Comparison of ENCODE assay signal across 8 cellular contexts in genomic region chr17:48055531-48056245, GRCh38. TPM values are rescaled to one million over a fixed set of nuclear protein-coding genes. Genes with fewer than 3 reads are reported as not detected.
DNase-seq lines count a peak whose midpoint lies in the region; ATAC-seq and TF ChIP-seq lines count a peak whose summit lies in the region.

No MANE protein-coding gene starts in this region.

- CTCF ChIA-PET in Caco-2 (lab: Charles Lee): interaction anchor here (1.5 to 2.6 kb wide), 3 partner anchors 13 to 52 kb away, joined by 5 to 31 read pairs (median 10); partner anchors contain the start of gene SNX11

- H3K27me3 ChIP-seq in Caco-2 (replicated peaks; ENCODE audit: control insufficient read depth, insufficient read depth, low read length): no peaks in the 10 kb centered on the region
- no peaks in the 10 kb centered on the region for H3K27me3 ChIP-seq in esophagus muscularis mucosa

- TF ChIP-seq EP300 in esophagus muscularis mucosa (IDR thresholded peaks at IDR 0.05): no peak

- H3K27ac ChIP-seq in esophagus muscularis mucosa (replicated peaks in 1 of 4): peak overlapping the region; percentile 63 to 98 (median 98)

- H3K9me3 Mint-ChIP-seq in Caco-2 (ENCODE audit: unreplicated experiment): no peaks in the 10 kb centered on the region

- WGBS in esophagus muscularis mucosa: 70% methylated on average over 5 of the region's 5 CpGs

- H3K4me3 ChIP-seq in Caco-2 (ENCODE audit: low read depth, low read length): no peak overlapping the region
- H3K4me3 ChIP-seq in esophagus muscularis mucosa: peak overlapping the region in 2 of 4 donors; percentile 71 to 84

- no TSS peak for BruUV-seq in Caco-2 (replicated peaks; lab: Mats Ljungman, UMichigan)

- H3K27me3 Mint-ChIP-seq in Caco-2 (ENCODE audit: insufficient read depth, unreplicated experiment): no peaks in the 10 kb centered on the region

- H3K9me3 ChIP-seq in Caco-2 (no peaks in the 10 kb centered on the region), esophagus muscularis mucosa (no peaks in the 10 kb centered on the region)

- peaks cover 43% of the 10 kb centered on the region for H3K4me1 Mint-ChIP-seq in Caco-2 (ENCODE audit: low read depth, unreplicated experiment)

- POLR2A ChIA-PET in Caco-2 (lab: Charles Lee): interaction anchor here (0.5 to 4.2 kb wide), 8 partner anchors 7 to 115 kb away, joined by 3 to 27 read pairs (median 4); partner anchors contain the start of genes NFE2L1 and PNPO

- H3K27ac Mint-ChIP-seq in Caco-2 (ENCODE audit: unreplicated experiment): peak overlapping the region; percentile 97

- intact Hi-C loops in Caco-2 (cut with micrococcal nuclease; ENCODE audit: unreplicated experiment): no loop called here
- intact Hi-C loops in esophagus muscularis mucosa (cut with DNase I): no loop called here

- peaks cover 87% of the 10 kb centered on the region for H3K36me3 Mint-ChIP-seq in Caco-2 (ENCODE audit: insufficient read depth, unreplicated experiment)

- DNase-seq in Caco-2 (peak; percentile 82 to 93), SK-MEL-5 (ENCODE audit: low read depth, low spot score) (peak; percentile 48), esophagus muscularis mucosa (ENCODE audit: extremely low spot score) (no peak), dermis blood vessel endothelial cell (no peak)
- DNase-seq in stimulated activated CD4-positive, alpha-beta T cell treated with anti-CD3 and anti-CD28 coated beads, Interleukin-12 subunit alpha, Interleukin-12 subunit beta, amount 100 ng/mL, for 48 hours (ENCODE audit: low read depth in 2 of 3, low spot score in 1 of 3): peak; percentile 39 to 46 (median 46)

- peaks cover 39% of the 10 kb centered on the region for H3K36me3 ChIP-seq in Caco-2 (ENCODE audit: control insufficient read depth, insufficient read depth, low read length)
- H3K36me3 ChIP-seq in esophagus muscularis mucosa: peaks cover 48 to 81% (median 63%) of the 10 kb centered on the region in 4 donors

- TF ChIP-seq POLR2A in esophagus muscularis mucosa (IDR thresholded peaks at IDR 0.05; ENCODE audit: low read depth): no peak

- in situ Hi-C loops in SK-MEL-5 (cut with HindIII; ENCODE audit: low pct_unique_long_range_greater_than_20kb, low sequenced_read_pairs): no loop called here

- peak; percentile 55 for ATAC-seq in GM21619 (IDR thresholded peaks at IDR 0.05; ENCODE audit: unreplicated experiment)
- ATAC-seq in GM19452 (IDR thresholded peaks at IDR 0.05; ENCODE audit: unreplicated experiment): no peak
- no peak for ATAC-seq in HG03439 (IDR thresholded peaks at IDR 0.05; ENCODE audit: unreplicated experiment)

- TF ChIP-seq CTCF in Caco-2 (IDR thresholded peaks at IDR 0.05; ENCODE audit: insufficient read depth in 1 of 2, low read depth in 1 of 2, low read length in 1 of 2, severe bottlenecking in 1 of 2, unreplicated experiment in 1 of 2) (no peak), esophagus muscularis mucosa (IDR thresholded peaks at IDR 0.05) (no peak)

- H3K4me1 ChIP-seq in Caco-2: peaks cover 25% of the 10 kb centered on the region
- H3K4me1 ChIP-seq in esophagus muscularis mucosa: peaks cover 68 to 90% (median 74%) of the 10 kb centered on the region in 4 donors

- H3K4me3 Mint-ChIP-seq in Caco-2 (ENCODE audit: unreplicated experiment): peak overlapping the region; percentile 18

RNA-seq across cellular contexts. Expression of gene NFE2L1, which starts 7.5 kb away (rescaled TPM):
- 322 and 356 TPM in 2 replicates for total RNA-seq in Caco-2 (2022)
- total RNA-seq in SK-MEL-5 (2014; rRNA removed; shearing (Covaris generic)): 32.6 and 35.4 TPM in 2 replicates
- 185 and 219 TPM in 2 replicates for polyA plus RNA-seq in SK-MEL-5 (2015; cell fraction: cytosol; rRNA removed)
- polyA plus RNA-seq in SK-MEL-5 (2015; cell fraction: nucleus; rRNA removed): 61.3 and 71.3 TPM in 2 replicates
- 100 to 1,000 TPM; 164 to 281 (median 264) TPM for total RNA-seq in esophagus muscularis mucosa
- total RNA-seq in dermis blood vessel endothelial cell: 95.1 and 209 TPM in 2 replicates

RNA-seq across cellular contexts. Expression of gene COPZ2, which starts 18.1 kb away (rescaled TPM):
- total RNA-seq in Caco-2 (2022) (2.0 and 6.7 TPM in 2 replicates), esophagus muscularis mucosa (10 to 100 TPM; 58.1 to 73.9 (median 64.1) TPM), dermis blood vessel endothelial cell (3.8 and 6.5 TPM in 2 replicates)
- total RNA-seq in SK-MEL-5 (2014; rRNA removed; shearing (Covaris generic)): 9.3 and 10.2 TPM in 2 replicates
- polyA plus RNA-seq in SK-MEL-5 (2015; cell fraction: cytosol; rRNA removed): 8.4 and 9.6 TPM in 2 replicates
- 6.3 and 20.2 TPM in 2 replicates for polyA plus RNA-seq in SK-MEL-5 (2015; cell fraction: nucleus; rRNA removed)

RNA-seq across cellular contexts. Expression of gene CBX1, which starts 45.6 kb away (rescaled TPM):
- total RNA-seq in Caco-2 (2022): 213 and 214 TPM in 2 replicates
- total RNA-seq in SK-MEL-5 (2014; rRNA removed; shearing (Covaris generic)): 43.9 and 47.2 TPM in 2 replicates
- polyA plus RNA-seq in SK-MEL-5 (2015; cell fraction: cytosol; rRNA removed): 46.9 and 61.0 TPM in 2 replicates
- polyA plus RNA-seq in SK-MEL-5 (2015; cell fraction: nucleus; rRNA removed): 21.4 and 24.2 TPM in 2 replicates
- 10 to 100 TPM; 32.1 to 59.5 (median 39.7) TPM for total RNA-seq in esophagus muscularis mucosa
- total RNA-seq in dermis blood vessel endothelial cell: 65.7 and 81.3 TPM in 2 replicates

RNA-seq across cellular contexts. Expression of gene SNX11, which starts 51.9 kb away (rescaled TPM):
- total RNA-seq in Caco-2 (2022): 36.7 and 40.7 TPM in 2 replicates
- total RNA-seq in SK-MEL-5 (2014; rRNA removed; shearing (Covaris generic)): 11.0 and 13.0 TPM in 2 replicates
- 16.9 and 21.1 TPM in 2 replicates for polyA plus RNA-seq in SK-MEL-5 (2015; cell fraction: cytosol; rRNA removed)
- 25.1 and 30.3 TPM in 2 replicates for polyA plus RNA-seq in SK-MEL-5 (2015; cell fraction: nucleus; rRNA removed)
- 10 to 100 TPM; 16.1 to 22.0 (median 20.3) TPM for total RNA-seq in esophagus muscularis mucosa
- 14.0 and 15.9 TPM in 2 replicates for total RNA-seq in dermis blood vessel endothelial cell

Comparison
In these comparisons a context has a peak if more than half of its experiments do, and no peak if none do; other contexts are left out.
1. DNase-seq: peak in Caco-2 (2 of 2), SK-MEL-5 (single experiment) and stimulated activated CD4-positive, alpha-beta T cell treated with anti-CD3 and anti-CD28 coated beads, Interleukin-12 subunit alpha, Interleukin-12 subunit beta, amount 100 ng/mL, for 48 hours (3 of 3); none in esophagus muscularis mucosa (single experiment) and dermis blood vessel endothelial cell (single experiment).